ENCODE assay signal across 2 cellular contexts in the genomic region with DNA sequence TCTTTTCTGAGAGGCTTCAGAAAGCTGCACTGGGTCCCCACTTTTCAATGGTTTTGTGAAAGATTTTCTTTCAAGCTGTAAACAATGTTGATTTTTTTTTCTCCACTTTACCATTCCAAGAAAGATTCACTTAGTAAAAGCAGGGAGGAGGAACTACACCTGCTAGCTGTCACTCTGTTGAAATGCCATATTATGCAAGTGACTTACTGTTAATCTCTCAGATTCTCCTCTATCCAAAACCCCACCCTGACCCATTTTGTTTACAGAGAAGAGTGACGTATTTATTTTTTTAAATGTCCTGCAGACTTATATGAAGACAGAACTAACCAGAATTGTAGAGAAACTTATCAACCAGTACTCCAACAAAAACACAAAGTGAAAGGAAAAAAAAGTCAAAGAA.
TF ChIP-seq lines count a peak whose summit lies in the region.

No MANE protein-coding gene starts in this region.

TF ChIP-seq in Ishikawa, 13 proteins besides CTCF, POLR2A, EP300 and RAD21 (continued from another document):
- TF ChIP-seq, protein P1, sequence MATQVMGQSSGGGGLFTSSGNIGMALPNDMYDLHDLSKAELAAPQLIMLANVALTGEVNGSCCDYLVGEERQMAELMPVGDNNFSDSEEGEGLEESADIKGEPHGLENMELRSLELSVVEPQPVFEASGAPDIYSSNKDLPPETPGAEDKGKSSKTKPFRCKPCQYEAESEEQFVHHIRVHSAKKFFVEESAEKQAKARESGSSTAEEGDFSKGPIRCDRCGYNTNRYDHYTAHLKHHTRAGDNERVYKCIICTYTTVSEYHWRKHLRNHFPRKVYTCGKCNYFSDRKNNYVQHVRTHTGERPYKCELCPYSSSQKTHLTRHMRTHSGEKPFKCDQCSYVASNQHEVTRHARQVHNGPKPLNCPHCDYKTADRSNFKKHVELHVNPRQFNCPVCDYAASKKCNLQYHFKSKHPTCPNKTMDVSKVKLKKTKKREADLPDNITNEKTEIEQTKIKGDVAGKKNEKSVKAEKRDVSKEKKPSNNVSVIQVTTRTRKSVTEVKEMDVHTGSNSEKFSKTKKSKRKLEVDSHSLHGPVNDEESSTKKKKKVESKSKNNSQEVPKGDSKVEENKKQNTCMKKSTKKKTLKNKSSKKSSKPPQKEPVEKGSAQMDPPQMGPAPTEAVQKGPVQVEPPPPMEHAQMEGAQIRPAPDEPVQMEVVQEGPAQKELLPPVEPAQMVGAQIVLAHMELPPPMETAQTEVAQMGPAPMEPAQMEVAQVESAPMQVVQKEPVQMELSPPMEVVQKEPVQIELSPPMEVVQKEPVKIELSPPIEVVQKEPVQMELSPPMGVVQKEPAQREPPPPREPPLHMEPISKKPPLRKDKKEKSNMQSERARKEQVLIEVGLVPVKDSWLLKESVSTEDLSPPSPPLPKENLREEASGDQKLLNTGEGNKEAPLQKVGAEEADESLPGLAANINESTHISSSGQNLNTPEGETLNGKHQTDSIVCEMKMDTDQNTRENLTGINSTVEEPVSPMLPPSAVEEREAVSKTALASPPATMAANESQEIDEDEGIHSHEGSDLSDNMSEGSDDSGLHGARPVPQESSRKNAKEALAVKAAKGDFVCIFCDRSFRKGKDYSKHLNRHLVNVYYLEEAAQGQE (IDR thresholded peaks at IDR 0.05; ENCODE audit: low read depth): no peak
- TF ChIP-seq TAF1 (IDR thresholded peaks at IDR 0.05; ENCODE audit: low read depth) (no peak), CEBPB (IDR thresholded peaks at IDR 0.05) (no peak), YY1 (IDR thresholded peaks at IDR 0.05; ENCODE audit: low read depth) (no peak), ZBTB7A (IDR thresholded peaks at IDR 0.05; ENCODE audit: low read depth) (no peak), EGR1 (IDR thresholded peaks at IDR 0.05) (no peak)
TF ChIP-seq in Ishikawa: peak in this region for 0.

TF ChIP-seq in neural cell, 6 proteins besides CTCF, POLR2A, EP300 and RAD21 (continued from another document):
- TF ChIP-seq, protein P1 (IDR thresholded peaks at IDR 0.05; ENCODE audit: borderline replicate concordance): no peak
- no peak for TF ChIP-seq SMC3 (conservative IDR thresholded peaks at IDR 0.05; ENCODE audit: poor library complexity)
